8 cellular contexts compared by ENCODE assay signal in the genomic region with DNA sequence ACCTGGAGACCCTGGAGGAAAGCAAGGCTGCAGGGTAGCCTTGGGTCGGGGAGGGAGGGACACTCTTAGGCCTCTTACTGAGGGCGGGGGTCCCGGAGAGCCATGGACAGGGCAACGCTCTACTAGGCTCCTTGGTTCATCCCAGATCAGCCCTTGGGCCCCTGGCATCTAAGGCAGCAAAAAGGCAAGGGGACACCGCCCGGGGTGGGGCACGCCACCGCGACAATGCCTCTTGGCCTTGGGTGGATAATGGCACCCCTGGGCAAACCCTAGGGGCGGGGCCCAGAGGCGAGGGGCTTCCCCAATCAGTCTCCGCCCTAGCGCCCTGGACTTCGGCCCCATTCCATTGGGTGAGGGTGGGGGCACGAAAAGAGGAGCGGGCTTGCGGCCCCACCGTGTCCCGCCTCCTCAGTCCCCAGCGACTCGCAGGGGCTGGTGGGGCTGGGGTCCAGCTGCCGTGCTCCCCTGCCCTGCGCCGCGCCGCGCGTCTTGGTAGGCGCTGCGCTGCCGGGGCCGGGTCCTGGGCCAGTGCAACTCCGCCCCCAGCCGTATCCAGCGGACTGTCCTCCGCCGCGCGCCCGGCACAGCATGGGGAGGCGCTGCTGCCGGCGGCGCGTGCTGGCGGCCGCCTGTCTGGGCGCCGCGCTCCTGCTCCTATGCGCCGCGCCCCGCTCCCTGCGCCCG. TPM values are rescaled to one million over a fixed set of nuclear protein-coding genes. Genes with fewer than 3 reads are reported as not detected.
DNase-seq lines count a peak whose midpoint lies in the region; ATAC-seq and TF ChIP-seq lines count a peak whose summit lies in the region.

A gene with protein sequence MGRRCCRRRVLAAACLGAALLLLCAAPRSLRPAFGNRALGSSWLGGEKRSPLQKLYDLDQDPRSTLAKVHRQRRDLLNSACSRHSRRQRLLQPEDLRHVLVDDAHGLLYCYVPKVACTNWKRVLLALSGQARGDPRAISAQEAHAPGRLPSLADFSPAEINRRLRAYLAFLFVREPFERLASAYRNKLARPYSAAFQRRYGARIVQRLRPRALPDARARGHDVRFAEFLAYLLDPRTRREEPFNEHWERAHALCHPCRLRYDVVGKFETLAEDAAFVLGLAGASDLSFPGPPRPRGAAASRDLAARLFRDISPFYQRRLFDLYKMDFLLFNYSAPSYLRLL (plus strand): TSS at position 411 of the 684 bp plus-strand sequence. CDS start 178 bp downstream, at position 589.

- ATAC-seq in RWPE2 (ENCODE audit: low read depth) (peak; percentile 77), HG03432 (IDR thresholded peaks at IDR 0.05; ENCODE audit: unreplicated experiment) (no peak)

- peak; percentile 18 for TF ChIP-seq CTCF in RWPE2 (IDR thresholded peaks at IDR 0.05; ENCODE audit: poor library complexity, severe bottlenecking)
- TF ChIP-seq CTCF in fibroblast of villous mesenchyme (IDR thresholded peaks at IDR 0.05; ENCODE audit: insufficient read depth, low read depth, low read length) = no peak

- H3K4me3 ChIP-seq in RWPE2 (ENCODE audit: severe bottlenecking) (peak within 1 kb of the TSS; percentile 32), fibroblast of villous mesenchyme (ENCODE audit: low read depth, low read length) (peak within 1 kb of the TSS; percentile 48), neuron (ENCODE audit: low read length) (peak within 1 kb of the TSS; percentile 22)

- H3K36me3 ChIP-seq in RWPE2 (ENCODE audit: low read depth) = no peaks in the 10 kb centered on the region
- H3K36me3 ChIP-seq in neuron (ENCODE audit: insufficient read depth, low read length) = no peaks in the 10 kb centered on the region

- H3K4me1 ChIP-seq in RWPE2 (ENCODE audit: insufficient read depth, poor library complexity, severe bottlenecking) (no peaks in the 10 kb centered on the region), neuron (ENCODE audit: insufficient read depth, low read length) (no peaks in the 10 kb centered on the region)

- DNase-seq in activated T-cell treated with anti-CD3 and anti-CD28 coated beads, Interleukin-2, amount 50 U/mL, for 24 hours = no peak
- DNase-seq in activated T-cell treated with anti-CD3 and anti-CD28 coated beads, Interleukin-2, amount 50 U/mL, for 1 hour = no peak
- DNase-seq in RWPE2 (ENCODE audit: low spot score) = no peak
- DNase-seq in fibroblast of villous mesenchyme (ENCODE audit: low read depth) = peak; percentile 49
- no peak for DNase-seq in central memory CD4-positive, alpha-beta T cell
- no peak for DNase-seq in activated naive CD4-positive, alpha-beta T cell treated with anti-CD3 and anti-CD28 coated beads, Interleukin-2, amount 50 U/mL, for 16 hours

- H3K27me3 ChIP-seq in RWPE2 (ENCODE audit: insufficient read depth, poor library complexity, severe bottlenecking) (peaks cover 17% of the 10 kb centered on the region), neuron (ENCODE audit: insufficient read depth, low read length) (peaks cover 40% of the 10 kb centered on the region)

- peak within 1 kb of the TSS; percentile 30 for H2AFZ ChIP-seq in neuron (ENCODE audit: low read depth, low read length)

- no peaks in the 10 kb centered on the region for H3K9me3 Mint-ChIP-seq in activated T-cell treated with anti-CD3 and anti-CD28 coated beads, Interleukin-2, amount 50 U/mL, for 24 hours

- no peaks in the 10 kb centered on the region for H3K36me3 Mint-ChIP-seq in activated T-cell treated with anti-CD3 and anti-CD28 coated beads, Interleukin-2, amount 50 U/mL, for 24 hours (ENCODE audit: low read depth)

- no peaks in the 10 kb centered on the region for H3K9me3 ChIP-seq in RWPE2 (ENCODE audit: severe bottlenecking)
- H3K9me3 ChIP-seq in neuron (ENCODE audit: low read length) = no peaks in the 10 kb centered on the region

- no peaks in the 10 kb centered on the region for H3K4me1 Mint-ChIP-seq in activated T-cell treated with anti-CD3 and anti-CD28 coated beads, Interleukin-2, amount 50 U/mL, for 24 hours (ENCODE audit: low read depth)

- peak within 1 kb of the TSS; percentile 18 for H3K4me3 Mint-ChIP-seq in activated T-cell treated with anti-CD3 and anti-CD28 coated beads, Interleukin-2, amount 50 U/mL, for 24 hours

- H3K27ac Mint-ChIP-seq in activated T-cell treated with anti-CD3 and anti-CD28 coated beads, Interleukin-2, amount 50 U/mL, for 24 hours = no peak within 1 kb of the TSS

- no peak within 1 kb of the TSS for H3K27ac ChIP-seq in RWPE2 (ENCODE audit: poor library complexity, severe bottlenecking)

- H3K27me3 Mint-ChIP-seq in activated T-cell treated with anti-CD3 and anti-CD28 coated beads, Interleukin-2, amount 50 U/mL, for 24 hours = peaks cover 34% of the 10 kb centered on the region

RNA-seq across cellular contexts. Expression of the gene that starts here (rescaled TPM):
- not detected in 2 replicates for total RNA-seq in fibroblast of villous mesenchyme

Comparison
In these comparisons a context has a peak if more than half of its experiments do, and no peak if none do; other contexts are left out.
1. Peak in DNase-seq and H3K4me3 ChIP-seq in fibroblast of villous mesenchyme; RNA of the gene not detected or under 1 TPM.